In the genomic region with DNA sequence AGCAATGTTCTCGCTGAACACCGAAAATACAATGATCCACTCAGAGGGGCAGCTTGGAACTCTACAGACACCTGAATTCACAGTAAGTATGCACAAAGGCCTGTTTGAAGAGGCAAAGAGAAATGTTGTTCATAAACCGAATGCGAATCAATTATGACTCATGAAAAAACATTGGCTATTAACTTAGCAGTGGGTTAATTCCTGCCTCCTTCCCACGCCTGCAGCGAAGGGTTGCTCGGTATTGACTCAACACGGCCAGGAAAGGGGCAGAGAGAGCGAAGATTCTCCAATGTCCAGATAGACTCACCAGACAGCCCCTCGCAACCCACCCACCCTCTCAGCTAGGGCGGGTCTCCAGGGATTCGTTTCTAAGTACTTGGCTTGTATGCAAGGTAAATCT, we compare ENCODE assay signal across 19 cellular contexts. TPM values are rescaled to one million over a fixed set of nuclear protein-coding genes. Genes with fewer than 3 reads are reported as not detected.
A peak's percentile ranks its signal among the peaks of the same experiment; 100 is the strongest.
DNase-seq lines count a peak whose midpoint lies in the region; ATAC-seq, FAIRE-seq and TF ChIP-seq lines count a peak whose summit lies in the region.
"Had no signal": no experiment of that assay in that cellular context is flagged by ENCODE, and none has a peak within 500 bp of the region (broad histone marks: within the 10 kb centered on the region; RNA-seq: fewer than 3 reads in every experiment).

No MANE protein-coding gene starts in this region.

- no peak for TF ChIP-seq CTCF in mammary epithelial cell (conservative IDR thresholded peaks at IDR 0.05 in 1 of 2, IDR thresholded peaks at IDR 0.05 in 1 of 2; ENCODE audit: extremely low read depth in 1 of 2, insufficient read depth in 1 of 2, low read depth in 1 of 2, low read length in 2 of 2)

- FAIRE-seq in islet of Langerhans (lab: Jason Lieb, UNC), result peak; percentile 60
- FAIRE-seq: HepG2, RCC 7860 had no signal

- H3K4me2 ChIP-seq in mammary epithelial cell (ENCODE audit: insufficient read depth, low read depth, low read length), result peak overlapping the region; percentile 13
- H3K4me2 ChIP-seq: KMS-11 had no signal

- H3K4me3 ChIP-seq in mammary epithelial cell (replicated peaks in 1 of 3; ENCODE audit: insufficient read depth in 1 of 3, low read depth in 2 of 3, low read length in 3 of 3), result no peak overlapping the region
- H3K4me3 ChIP-seq: HAP-1, MG63 had no signal

- 73% methylated on average over 12 of the region's 12 CpGs for WGBS in mammary epithelial cell (ENCODE audit: low coverage, missing lambda C conversion rate)

- H3K9ac ChIP-seq in mammary epithelial cell (ENCODE audit: insufficient read depth, low read length), result no peak overlapping the region
- H3K9ac ChIP-seq: KMS-11 had no signal

- in situ Hi-C loops in mammary epithelial cell (cut with MboI; ENCODE audit: low sequenced_read_pairs in 2 of 2), result no loop called here

- H3K4me1 ChIP-seq in mammary epithelial cell (ENCODE audit: insufficient read depth, low read length), result peaks cover 14% of the 10 kb centered on the region

- dilution Hi-C loops in mammary epithelial cell (cut with HindIII; ENCODE audit: low sequenced_read_pairs), result no loop called here

- intact Hi-C loops in mammary epithelial cell (cut with micrococcal nuclease) (no loop called here), left ventricle myocardium superior (cut with micrococcal nuclease) (no loop called here)

- CTCF ChIA-PET in mammary epithelial cell (lab: Charles Lee; ENCODE audit: low non-redundant PET), result no interaction called here

- ATAC-seq in left ventricle myocardium superior (no peak), HG03280 (IDR thresholded peaks at IDR 0.05; ENCODE audit: unreplicated experiment) (no peak), GM19395 (IDR thresholded peaks at IDR 0.05; ENCODE audit: unreplicated experiment) (no peak)
- ATAC-seq: HepG2 had no signal

- H2AFZ ChIP-seq in mammary epithelial cell (ENCODE audit: low read depth, low read length), result no peak overlapping the region

- peaks cover 4% of the 10 kb centered on the region for H3K9me3 ChIP-seq in mammary epithelial cell (replicated peaks; ENCODE audit: insufficient read depth, low read length)
- H3K9me3 ChIP-seq: HAP-1 had no signal

- DNase-seq in NCI-H1436 (lab: John Stamatoyannopoulos, UW) (peak; percentile 28), NCI-H1436 treated with DMSO at 0.1 percent for 48 hours (lab: John Stamatoyannopoulos, UW) (no peak), mammary epithelial cell (no peak), medulla oblongata (ENCODE audit: extremely low spot score) (no peak), left ventricle myocardium superior (no peak)
- DNase-seq: CD8-positive, alpha-beta memory T cell; DMS 273 treated with DMSO at 0.1 percent for 48 hours; EL; MG63; NCI-H187 treated with DMSO at 0.1 percent for 48 hours had no signal

- no peaks in the 10 kb centered on the region for H3K27me3 ChIP-seq in mammary epithelial cell (ENCODE audit: insufficient read depth, low read length)
- H3K27me3 ChIP-seq: MG63 had no signal

- BruUV-seq in mammary epithelial cell (replicated peaks; lab: Mats Ljungman, UMichigan), result no TSS peak

- H3K27ac ChIP-seq in mammary epithelial cell (ENCODE audit: insufficient read depth, low read depth, low read length), result no peak overlapping the region
- H3K27ac ChIP-seq: 22Rv1, KMS-11 had no signal

- peaks cover 14% of the 10 kb centered on the region for H3K79me2 ChIP-seq in mammary epithelial cell (ENCODE audit: insufficient read depth, low read length)

- H4K20me1 ChIP-seq in mammary epithelial cell (ENCODE audit: insufficient read depth, low read length), result no peaks in the 10 kb centered on the region

- no peaks in the 10 kb centered on the region for H3K36me3 ChIP-seq in mammary epithelial cell (ENCODE audit: insufficient read depth, low read length)
- H3K36me3 ChIP-seq: HAP-1, MG63 had no signal

RNA-seq across cellular contexts. Expression of gene CRACDL, which starts 9.4 kb away (rescaled TPM):
- 1 to 10 TPM; 4.5 to 8.5 TPM for total RNA-seq in mammary epithelial cell
- polyA plus RNA-seq in mammary epithelial cell, result 4.7 TPM
- 27.0 TPM for polyA minus RNA-seq in mammary epithelial cell
- total RNA-seq in left ventricle myocardium superior, result 4.0 TPM
- polyA plus RNA-seq: BJ had no signal
